In the genomic region with DNA sequence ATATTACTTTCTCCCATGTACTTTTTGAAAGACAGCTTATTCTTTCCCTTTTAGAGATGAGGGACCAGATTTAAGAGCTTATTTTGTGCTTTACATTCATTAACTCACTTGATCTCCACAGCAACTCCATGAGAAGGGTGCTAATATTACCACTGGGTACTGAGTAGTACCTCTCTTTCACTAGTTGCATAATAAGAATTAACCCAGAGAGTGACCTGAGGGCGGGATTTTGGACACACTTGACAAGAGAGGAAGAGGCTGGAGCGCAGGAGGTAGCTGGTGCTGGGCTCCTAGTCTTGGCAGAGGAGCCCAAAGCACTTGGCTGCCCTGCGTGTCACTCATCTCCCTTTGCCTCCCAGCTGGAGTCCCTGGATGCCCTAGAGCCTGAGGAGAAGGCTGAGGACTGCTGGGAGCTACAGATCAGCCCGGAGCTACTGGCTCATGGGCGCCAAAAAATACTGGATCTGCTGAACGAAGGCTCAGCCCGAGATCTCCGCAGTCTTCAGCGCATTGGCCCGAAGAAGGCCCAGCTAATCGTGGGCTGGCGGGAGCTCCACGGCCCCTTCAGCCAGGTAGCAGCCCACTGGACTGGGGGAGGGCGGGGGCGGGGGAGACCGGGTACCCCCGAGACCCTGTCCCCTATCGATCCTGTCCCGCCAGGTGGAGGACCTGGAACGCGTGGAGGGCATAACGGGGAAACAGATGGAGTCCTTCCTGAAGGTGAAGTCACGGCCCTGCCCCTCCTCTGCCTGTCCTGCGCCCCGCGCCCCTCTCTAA, we compare ENCODE assay signal across 8 cellular contexts. TPM values are rescaled to one million over a fixed set of nuclear protein-coding genes. Genes with fewer than 3 reads are reported as not detected.
DNase-seq lines count a peak whose midpoint lies in the region; ATAC-seq and FAIRE-seq lines count a peak whose summit lies in the region.

No MANE protein-coding gene starts in this region.

- peak overlapping the region; percentile 99 for H3K27ac Mint-ChIP-seq in T-helper 1 cell treated with Interleukin-12 subunit alpha and Interleukin-12 subunit beta and Interleukin-4 antibody, amounts not matched to agents 30 μg/mL and 1 μg/mL, for 36 hours
- peak overlapping the region; percentile 99 for H3K27ac Mint-ChIP-seq in activated naive CD8-positive, alpha-beta T cell treated with anti-CD3 and anti-CD28 coated beads for 36 hours

- WGBS in iPS DF 6.9 (ENCODE audit: insufficient coverage, insufficient read length) = no CpG with 5 or more reads among the region's 26 CpGs
- 6 to 9% (median 8%) methylated on average over 19 to 26 of the region's 26 CpGs for WGBS in small intestine, 3 donors

- peaks cover 6% of the 10 kb centered on the region for H3K4me1 ChIP-seq in iPS DF 6.9 (ENCODE audit: control insufficient read depth, insufficient read depth, low read length)
- peaks cover 3 to 12% of the 10 kb centered on the region in 2 donors for H3K4me1 ChIP-seq in small intestine (ENCODE audit: control insufficient read depth in 2 of 2, insufficient read depth in 1 of 2, low read depth in 1 of 2, low read length in 1 of 2)

- H3K9me3 ChIP-seq in iPS DF 6.9 (ENCODE audit: control insufficient read depth, insufficient read depth, low read length) (no peaks in the 10 kb centered on the region), small intestine (ENCODE audit: control insufficient read depth, low read depth) (no peaks in the 10 kb centered on the region)

- H3K27me3 Mint-ChIP-seq in T-helper 1 cell treated with Interleukin-12 subunit alpha and Interleukin-12 subunit beta and Interleukin-4 antibody, amounts not matched to agents 30 μg/mL and 1 μg/mL, for 36 hours (ENCODE audit: low read depth) = no peaks in the 10 kb centered on the region
- peaks cover 13% of the 10 kb centered on the region for H3K27me3 Mint-ChIP-seq in activated naive CD8-positive, alpha-beta T cell treated with anti-CD3 and anti-CD28 coated beads for 36 hours

- ATAC-seq in HG02973 (IDR thresholded peaks at IDR 0.05; ENCODE audit: unreplicated experiment) = no peak

- peak overlapping the region; percentile 99 for H3K4me3 Mint-ChIP-seq in T-helper 1 cell treated with Interleukin-12 subunit alpha and Interleukin-12 subunit beta and Interleukin-4 antibody, amounts not matched to agents 30 μg/mL and 1 μg/mL, for 36 hours
- peak overlapping the region; percentile 100 for H3K4me3 Mint-ChIP-seq in activated naive CD8-positive, alpha-beta T cell treated with anti-CD3 and anti-CD28 coated beads for 36 hours

- H3K9me3 Mint-ChIP-seq in T-helper 1 cell treated with Interleukin-12 subunit alpha and Interleukin-12 subunit beta and Interleukin-4 antibody, amounts not matched to agents 30 μg/mL and 1 μg/mL, for 36 hours = no peaks in the 10 kb centered on the region
- H3K9me3 Mint-ChIP-seq in activated naive CD8-positive, alpha-beta T cell treated with anti-CD3 and anti-CD28 coated beads for 36 hours = no peaks in the 10 kb centered on the region

- peaks cover 42% of the 10 kb centered on the region for H3K36me3 Mint-ChIP-seq in T-helper 1 cell treated with Interleukin-12 subunit alpha and Interleukin-12 subunit beta and Interleukin-4 antibody, amounts not matched to agents 30 μg/mL and 1 μg/mL, for 36 hours (ENCODE audit: low read depth)
- peaks cover 44% of the 10 kb centered on the region for H3K36me3 Mint-ChIP-seq in activated naive CD8-positive, alpha-beta T cell treated with anti-CD3 and anti-CD28 coated beads for 36 hours

- H3K4me1 Mint-ChIP-seq in T-helper 1 cell treated with Interleukin-12 subunit alpha and Interleukin-12 subunit beta and Interleukin-4 antibody, amounts not matched to agents 30 μg/mL and 1 μg/mL, for 36 hours (ENCODE audit: low read depth) = peaks cover 33% of the 10 kb centered on the region
- H3K4me1 Mint-ChIP-seq in activated naive CD8-positive, alpha-beta T cell treated with anti-CD3 and anti-CD28 coated beads for 36 hours = peaks cover 24% of the 10 kb centered on the region

- H3K27ac ChIP-seq in iPS DF 6.9 (ENCODE audit: low read length) (no peak overlapping the region), small intestine (ENCODE audit: low read depth in 1 of 2, low read length in 1 of 2) (peak overlapping the region; percentile 96 to 98)

- no peak for FAIRE-seq in small intestine (lab: Jason Lieb, UNC)

- H3K36me3 ChIP-seq in iPS DF 6.9 (ENCODE audit: control insufficient read depth, insufficient read depth, low read length) (peaks cover 29% of the 10 kb centered on the region), small intestine (ENCODE audit: control insufficient read depth in 2 of 2, insufficient read depth in 2 of 2, low read length in 2 of 2) (peaks cover 0 to 3% of the 10 kb centered on the region in 2 donors)

- H3K27me3 ChIP-seq in iPS DF 6.9 (ENCODE audit: control insufficient read depth, insufficient read depth, low read length) (no peaks in the 10 kb centered on the region), small intestine (ENCODE audit: control insufficient read depth in 2 of 2, insufficient read depth in 2 of 2, low read length in 2 of 2) (no peaks in the 10 kb centered on the region)

- H3K4me3 ChIP-seq in iPS DF 6.9 (ENCODE audit: low read length) (peak overlapping the region; percentile 53; the same call in 1 of the 2 replicates), small intestine (ENCODE audit: low read depth in 1 of 2, low read length in 2 of 2) (peak overlapping the region; percentile 66 to 97)

- DNase-seq in T-helper 1 cell (no peak), NCI-H1105 treated with DMSO at 0.1 percent for 48 hours (lab: John Stamatoyannopoulos, UW) (peak; percentile 66), iPS DF 6.9 (ENCODE audit: low read depth, low spot score) (no peak), small intestine (no peak), LoVo (ENCODE audit: low spot score) (no peak)
- DNase-seq in activated naive CD8-positive, alpha-beta T cell treated with anti-CD3 and anti-CD28 coated beads for 36 hours = no peak

RNA-seq across cellular contexts. Expression of a gene that starts 1.7 kb away (rescaled TPM):
- total RNA-seq in activated naive CD8-positive, alpha-beta T cell treated with anti-CD3 and anti-CD28 coated beads for 36 hours = 100 to 1,000 TPM; 427 to 438 TPM
- 100 to 1,000 TPM in 1 of 3 donors, 10 to 100 TPM in 2; 91.9 to 269 (median 96.2) TPM for polyA plus RNA-seq in small intestine

RNA-seq across cellular contexts. Expression of a gene that starts 7.3 kb away (rescaled TPM):
- 1 to 10 TPM in 1 of 2 experiments, under 1 TPM in 1; 0.52 to 1.3 TPM for total RNA-seq in activated naive CD8-positive, alpha-beta T cell treated with anti-CD3 and anti-CD28 coated beads for 36 hours
- polyA plus RNA-seq in small intestine = 1 to 10 TPM in 1 of 3 donors, under 1 TPM in 1, not detected in 1; 0.27 to 2.7 TPM

RNA-seq across cellular contexts. Expression of a gene that starts 11.3 kb away (rescaled TPM):
- total RNA-seq in activated naive CD8-positive, alpha-beta T cell treated with anti-CD3 and anti-CD28 coated beads for 36 hours = 10 to 100 TPM; 33.7 to 34.8 TPM
- polyA plus RNA-seq in small intestine = 10 to 100 TPM; 36.9 to 46.0 (median 45.9) TPM

RNA-seq across cellular contexts. Expression of a gene that starts 14.1 kb away (rescaled TPM):
- total RNA-seq in activated naive CD8-positive, alpha-beta T cell treated with anti-CD3 and anti-CD28 coated beads for 36 hours = 100 to 1,000 TPM; 145 to 150 TPM
- 10 to 100 TPM; 17.0 to 61.7 (median 23.5) TPM for polyA plus RNA-seq in small intestine

RNA-seq across cellular contexts. Expression of a gene that starts 15.6 kb away (rescaled TPM):
- 10 to 100 TPM; 30.7 to 30.8 TPM for total RNA-seq in activated naive CD8-positive, alpha-beta T cell treated with anti-CD3 and anti-CD28 coated beads for 36 hours
- polyA plus RNA-seq in small intestine = 100 to 1,000 TPM; 256 to 558 (median 328) TPM
